ENCODE assay signal across 8 cellular contexts in the genomic region with DNA sequence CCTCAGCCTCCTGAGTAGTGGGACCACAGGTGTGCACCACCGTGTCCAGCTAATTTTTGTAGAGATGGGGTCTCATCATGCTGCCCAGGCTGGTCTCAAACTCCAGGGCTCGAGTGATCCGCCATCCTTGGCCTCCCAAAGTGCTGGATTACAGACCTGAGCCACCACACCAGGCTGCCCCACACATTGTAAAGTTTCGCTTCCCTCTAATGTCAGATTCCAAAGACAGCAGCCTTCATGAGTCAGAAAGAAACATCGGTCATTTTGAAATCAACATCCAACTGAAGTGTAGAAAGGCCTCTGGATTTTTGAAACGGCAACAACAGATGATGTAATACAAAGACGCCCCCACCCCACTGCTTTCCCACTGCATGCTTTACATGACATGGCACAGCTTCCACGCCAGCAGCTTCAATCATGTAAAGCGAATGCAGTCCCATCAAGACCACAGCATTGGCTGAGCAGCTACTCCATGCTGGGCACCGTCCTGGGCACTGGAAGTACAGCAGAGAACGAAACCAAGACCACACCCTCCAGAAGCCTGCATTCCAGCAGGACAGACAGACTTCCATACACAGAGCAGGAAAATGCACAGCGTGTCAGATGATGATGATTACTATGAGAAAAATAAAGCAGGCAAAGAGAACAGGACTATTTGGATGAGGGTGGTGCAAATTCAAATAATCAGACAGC. TPM values are rescaled to one million over a fixed set of nuclear protein-coding genes. Genes with fewer than 3 reads are reported as not detected.
DNase-seq lines count a peak whose midpoint lies in the region; ATAC-seq, FAIRE-seq and TF ChIP-seq lines count a peak whose summit lies in the region.
"Not testable (repeated sequence)": the region's sequence is repeated elsewhere in the genome, so short reads cannot be mapped to it uniquely, and the experiment has no call there.

No MANE protein-coding gene starts in this region.

- not testable (repeated sequence) for H3K4me1 Mint-ChIP-seq in activated B cell treated with CpG ODN at 0.5 μM for 24 hours, memory B cell

- no CpG with 5 or more reads among the region's 12 CpGs for WGBS in gastroesophageal sphincter (ENCODE audit: low coverage in 1 of 2), 2 donors
- no CpG with 5 or more reads among the region's 12 CpGs for WGBS in right cardiac atrium
- no CpG with 5 or more reads among the region's 12 CpGs for WGBS in psoas muscle, 3 donors
- WGBS in upper lobe of left lung, 2 donors = no CpG with 5 or more reads among the region's 12 CpGs

- H3K9me3 Mint-ChIP-seq in activated B cell treated with CpG ODN at 0.5 μM for 24 hours; activated naive CD4-positive, alpha-beta T cell treated with anti-CD3 and anti-CD28 coated beads, Interleukin-2, amount 50 U/mL, for 72 hours; memory B cell: not testable (repeated sequence)

- TF ChIP-seq EP300 in gastroesophageal sphincter (IDR thresholded peaks at IDR 0.05); upper lobe of left lung (IDR thresholded peaks at IDR 0.05): not testable (repeated sequence)

- not testable (repeated sequence) for H3K4me1 ChIP-seq in gastroesophageal sphincter; right cardiac atrium (ENCODE audit: control insufficient read depth, insufficient read depth, low read length); psoas muscle; upper lobe of left lung

- ATAC-seq in activated B cell treated with CpG ODN at 0.5 μM for 24 hours (ENCODE audit: low read depth) (peak; percentile 46), gastroesophageal sphincter (peak; percentile 57), right cardiac atrium (peak; percentile 33 to 57), memory B cell (ENCODE audit: low read depth) (peak; percentile 58), psoas muscle (peak in 3 of 4 donors; percentile 16 to 59 (median 29)), upper lobe of left lung (ENCODE audit: low FRiP score in 2 of 2) (peak; percentile 39 to 78)
- ATAC-seq in activated naive CD4-positive, alpha-beta T cell treated with anti-CD3 and anti-CD28 coated beads, Interleukin-2, amount 50 U/mL, for 72 hours = peak; percentile 47 to 79

- FAIRE-seq in GM12892 (lab: Jason Lieb, UNC) = peak; percentile 65

- not testable (repeated sequence) for H3K27me3 Mint-ChIP-seq in activated B cell treated with CpG ODN at 0.5 μM for 24 hours, memory B cell

- intact Hi-C loops in activated B cell treated with CpG ODN at 0.5 μM for 24 hours (cut with micrococcal nuclease); right cardiac atrium (cut with DNase I); psoas muscle (cut with DNase I): not testable (repeated sequence)

- CTCF ChIA-PET in activated B cell treated with CpG ODN at 0.5 μM for 24 hours (lab: Charles Lee) = not testable (repeated sequence)

- not testable (repeated sequence) for TF ChIP-seq POLR2A in GM12892 (IDR thresholded peaks at IDR 0.05; ENCODE audit: low read depth, low read length); gastroesophageal sphincter (IDR thresholded peaks at IDR 0.05); upper lobe of left lung (IDR thresholded peaks at IDR 0.05)

- H3K27ac ChIP-seq in gastroesophageal sphincter; right cardiac atrium (ENCODE audit: low read length); psoas muscle; upper lobe of left lung: not testable (repeated sequence)

- H3K27ac Mint-ChIP-seq in activated B cell treated with CpG ODN at 0.5 μM for 24 hours; activated naive CD4-positive, alpha-beta T cell treated with anti-CD3 and anti-CD28 coated beads, Interleukin-2, amount 50 U/mL, for 72 hours; memory B cell: not testable (repeated sequence)

- POLR2A ChIA-PET in activated B cell treated with CpG ODN at 0.5 μM for 24 hours (lab: Charles Lee) = not testable (repeated sequence)

- not testable (repeated sequence) for H3K9me3 ChIP-seq in gastroesophageal sphincter; right cardiac atrium (ENCODE audit: control insufficient read depth, low read length); psoas muscle; upper lobe of left lung

- not testable (repeated sequence) for H3K4me3 Mint-ChIP-seq in activated B cell treated with CpG ODN at 0.5 μM for 24 hours, memory B cell

- not testable (repeated sequence) for H3K36me3 Mint-ChIP-seq in activated B cell treated with CpG ODN at 0.5 μM for 24 hours (ENCODE audit: low read depth); activated naive CD4-positive, alpha-beta T cell treated with anti-CD3 and anti-CD28 coated beads, Interleukin-2, amount 50 U/mL, for 72 hours; memory B cell

- DNase-seq in GM12892 (ENCODE audit: insufficient read length); activated B cell treated with CpG ODN at 0.5 μM for 24 hours; activated naive CD4-positive, alpha-beta T cell treated with anti-CD3 and anti-CD28 coated beads, Interleukin-2, amount 50 U/mL, for 72 hours (ENCODE audit: low spot score in 2 of 2); right cardiac atrium; memory B cell (ENCODE audit: low spot score in 2 of 2); psoas muscle; upper lobe of left lung: not testable (repeated sequence)

- not testable (repeated sequence) for H3K36me3 ChIP-seq in gastroesophageal sphincter; psoas muscle (ENCODE audit: insufficient read depth in 1 of 2, low read depth in 1 of 2); upper lobe of left lung

- H3K27me3 ChIP-seq in gastroesophageal sphincter; right cardiac atrium (ENCODE audit: control insufficient read depth, insufficient read depth); psoas muscle (ENCODE audit: insufficient read depth in 3 of 3, low read length in 2 of 3); upper lobe of left lung: not testable (repeated sequence)

- not testable (repeated sequence) for H3K4me3 ChIP-seq in gastroesophageal sphincter; right cardiac atrium (ENCODE audit: low read length); psoas muscle; upper lobe of left lung

- TF ChIP-seq CTCF in activated B cell treated with CpG ODN at 0.5 μM for 24 hours (IDR thresholded peaks at IDR 0.05); gastroesophageal sphincter (IDR thresholded peaks at IDR 0.05); psoas muscle (IDR thresholded peaks at IDR 0.05); upper lobe of left lung (IDR thresholded peaks at IDR 0.05): not testable (repeated sequence)

RNA-seq across cellular contexts. Expression of gene KCTD5, which starts 37.4 kb away (rescaled TPM):
- 20.0 TPM for polyA plus RNA-seq in GM12892 (2012; ENCODE audit: missing spikeins)
- total RNA-seq in activated B cell treated with CpG ODN at 0.5 μM for 24 hours (30.3 and 31.4 TPM in 2 replicates), gastroesophageal sphincter (10 to 100 TPM; 15.1 to 31.1 (median 19.5) TPM), right cardiac atrium (10 to 100 TPM; 10.6 to 13.7 (median 12.0) TPM), psoas muscle (10 to 100 TPM in 3 of 4 donors, 1 to 10 TPM in 1; 9.1 to 18.0 (median 16.7) TPM), upper lobe of left lung (10 to 100 TPM; 25.7 to 45.5 (median 33.0) TPM)
- total RNA-seq in activated naive CD4-positive, alpha-beta T cell treated with anti-CD3 and anti-CD28 coated beads, Interleukin-2, amount 50 U/mL, for 72 hours = 10 to 100 TPM; 27.8 to 46.9 TPM
- polyA plus RNA-seq in right cardiac atrium (11.1 TPM), psoas muscle (10 to 100 TPM; 10.8 to 65.8 (median 24.1) TPM)
